ENCODE assay signal across 7 cellular contexts in the genomic region with DNA sequence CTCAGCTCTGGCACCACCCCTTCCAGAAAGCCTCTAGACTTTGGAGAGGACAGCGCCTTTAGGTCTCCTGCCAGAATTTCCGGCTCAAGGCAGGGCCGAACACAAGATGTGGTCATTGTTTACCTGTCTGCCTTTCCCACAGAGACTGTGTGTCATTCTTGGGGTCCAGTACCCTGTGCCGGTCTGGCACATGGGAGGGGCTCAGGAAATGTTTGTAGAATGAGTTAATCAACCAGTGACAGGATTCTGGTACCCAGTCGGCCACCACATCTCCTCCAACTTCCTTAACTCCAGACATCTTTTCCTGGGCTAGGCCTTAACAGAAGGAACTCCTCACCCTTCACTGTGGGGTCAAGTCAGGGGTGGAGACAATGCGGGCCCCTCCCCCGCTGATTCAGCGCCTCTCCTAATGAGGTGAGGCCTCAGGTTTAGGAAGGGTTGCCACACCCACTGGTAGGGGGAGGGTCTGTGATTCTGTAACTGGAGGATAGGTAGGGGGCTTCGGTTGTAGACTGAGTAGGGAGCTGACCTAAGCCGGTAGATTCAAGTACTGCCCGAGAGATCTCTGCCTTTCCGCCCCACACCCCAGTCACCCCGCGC. TPM values are rescaled to one million over a fixed set of nuclear protein-coding genes. Genes with fewer than 3 reads are reported as not detected.
DNase-seq lines count a peak whose midpoint lies in the region; ATAC-seq and TF ChIP-seq lines count a peak whose summit lies in the region.

No MANE protein-coding gene starts in this region.

- H3K9ac ChIP-seq in OCI-LY3 (ENCODE audit: low read length), result peak overlapping the region; percentile 99

- no peaks in the 10 kb centered on the region for H4K20me1 ChIP-seq in OCI-LY3 (ENCODE audit: insufficient read depth, low read length)

- H3K4me3 Mint-ChIP-seq in HFFc6, result peak overlapping the region; percentile 88

- peak; percentile 22 for ATAC-seq in left lobe of liver

- 0 out of 2 replicates have a peak, but pooled peaks cover 3% of the 10 kb centered on the region for H3K27me3 ChIP-seq in OCI-LY3 (ENCODE audit: low read depth, low read length)

- peak overlapping the region; percentile 89 for H3K27ac Mint-ChIP-seq in HFFc6

- peak overlapping the region; percentile 88 for H3K4me2 ChIP-seq in OCI-LY3 (ENCODE audit: low read length)

- H3K27me3 Mint-ChIP-seq in HFFc6 (ENCODE audit: insufficient read depth), result peaks cover under 1% of the 10 kb centered on the region

- DNase-seq in GM10248 (ENCODE audit: extremely low spot score), result peak; percentile 54
- DNase-seq in HFFc6, result peak; percentile 27
- DNase-seq in T47D (ENCODE audit: low read depth in 1 of 2, low spot score in 1 of 2), result peak; percentile 70 to 89
- no peak for DNase-seq in left lobe of liver (ENCODE audit: low spot score)
- peak; percentile 15 for DNase-seq in stimulated activated CD8-positive, alpha-beta memory T cell treated with anti-CD3 and anti-CD28 coated beads, Interleukin-7, amount 100 ng/mL, for 24 hours (ENCODE audit: low read depth)
- DNase-seq in dedifferentiated amniotic fluid mesenchymal stem cell (ENCODE audit: extremely low spot score), result no peak

- in situ Hi-C loops in T47D (cut with HindIII; ENCODE audit: low pct_unique_long_range_greater_than_20kb, low sequenced_read_pairs), result no loop called here

- peak overlapping the region; percentile 72 for H3K27ac ChIP-seq in OCI-LY3 (ENCODE audit: low read length)

- H2AFZ ChIP-seq in OCI-LY3 (ENCODE audit: low read depth, low read length), result peak overlapping the region; percentile 84

- peaks cover 15% of the 10 kb centered on the region for H3K4me1 ChIP-seq in OCI-LY3 (ENCODE audit: low read length)

- no peaks in the 10 kb centered on the region for H3K79me2 ChIP-seq in OCI-LY3 (ENCODE audit: low read length)

- H3K4me1 Mint-ChIP-seq in HFFc6 (ENCODE audit: low read depth), result peaks cover 18% of the 10 kb centered on the region

- H3K9me3 Mint-ChIP-seq in HFFc6, result no peaks in the 10 kb centered on the region

- H3K9me3 ChIP-seq in OCI-LY3 (ENCODE audit: insufficient read depth, low read length), result no peaks in the 10 kb centered on the region

- CTCF ChIA-PET in GM10248 (lab: Yijun Ruan, JAX), result interaction anchor here (0.7 kb wide), 1 partner anchor 30 kb away, joined by 4 read pairs; no protein-coding TSS in a partner anchor

- POLR2A ChIA-PET in GM10248 (lab: Yijun Ruan, JAX), result interaction anchor here (0.6 to 0.7 kb wide), 3 partner anchors 24 to 1644 kb away, joined by 3 to 5 read pairs (median 5); no protein-coding TSS in a partner anchor

- H3K36me3 ChIP-seq in OCI-LY3 (replicated peaks; ENCODE audit: low read depth, low read length), result no peaks in the 10 kb centered on the region

- peak overlapping the region; percentile 98 for H3K4me3 ChIP-seq in OCI-LY3 (ENCODE audit: low read length)

- no peaks in the 10 kb centered on the region for H3K36me3 Mint-ChIP-seq in HFFc6 (ENCODE audit: low read depth)

- TF ChIP-seq CTCF in GM10248 (IDR thresholded peaks at IDR 0.05; ENCODE audit: control extremely low read depth, extremely low read depth, low read depth, missing control alignments) (no peak), HFFc6 (IDR thresholded peaks at IDR 0.05) (no peak), OCI-LY3 (IDR thresholded peaks at IDR 0.05; ENCODE audit: low read depth, low read length) (no peak)

RNA-seq across cellular contexts. Expression of gene PCDH1, which starts 29.3 kb away (rescaled TPM):
- under 1 TPM in 5 of 6 experiments, not detected in 1; 0.07 to 0.18 (median 0.07) TPM for total RNA-seq in HFFc6 (2021; fragmentation: NEBNext Ultra II Directional; extraction: Animal tissue kit (Norgen Biotek cat#: 25700))
- total RNA-seq in left lobe of liver, result 33.2 TPM

Comparison
In these comparisons a context has a peak if more than half of its experiments do, and no peak if none do; other contexts are left out.
1. DNase-seq: peak in GM10248 (single experiment), HFFc6 (single experiment), T47D (2 of 2) and stimulated activated CD8-positive, alpha-beta memory T cell treated with anti-CD3 and anti-CD28 coated beads, Interleukin-7, amount 100 ng/mL, for 24 hours (single experiment); none in left lobe of liver (single experiment) and dedifferentiated amniotic fluid mesenchymal stem cell (single experiment).
2. RNA of gene PCDH1, which starts 29.3 kb away (total RNA-seq): 33.2 TPM in left lobe of liver (single experiment); 0.07 to 0.18 TPM in HFFc6; every median in the first group is over 10 times any median in the second.